In genomic region chr1:225441314-225442119, GRCh38 we compare ENCODE assay signal across 8 cellular contexts. TPM values are rescaled to one million over a fixed set of nuclear protein-coding genes. Genes with fewer than 3 reads are reported as not detected.
DNase-seq lines count a peak whose midpoint lies in the region; ATAC-seq and TF ChIP-seq lines count a peak whose summit lies in the region.

No MANE protein-coding gene starts in this region.

- H3K27me3 ChIP-seq in BE2C, result no peaks in the 10 kb centered on the region
- no peaks in the 10 kb centered on the region for H3K27me3 ChIP-seq in KMS-11 (ENCODE audit: insufficient read depth, low read depth)
- peaks cover 0 to 2% (median 0%) of the 10 kb centered on the region in 4 donors for H3K27me3 ChIP-seq in esophagus muscularis mucosa
- no peaks in the 10 kb centered on the region for H3K27me3 ChIP-seq in neuronal stem cell (ENCODE audit: control insufficient read depth in 3 of 3, insufficient read depth in 3 of 3, low read depth in 1 of 3, low read length in 3 of 3)

- no peak overlapping the region for H2BK5ac ChIP-seq in neuronal stem cell (ENCODE audit: low read length)

- H3K79me2 ChIP-seq in KMS-11 (ENCODE audit: insufficient read depth, low read depth), result no peaks in the 10 kb centered on the region

- H3K4me3 ChIP-seq in BE2C (ENCODE audit: low read depth, low read length) (no peak overlapping the region), KMS-11 (IDR thresholded peaks at IDR 0.05; ENCODE audit: insufficient read depth, low read depth, low read length) (no peak overlapping the region), esophagus muscularis mucosa (no peak overlapping the region), neuronal stem cell (ENCODE audit: low read length in 2 of 2) (no peak overlapping the region)

- no peak overlapping the region for H2BK120ac ChIP-seq in neuronal stem cell (ENCODE audit: low read depth, low read length)

- no peaks in the 10 kb centered on the region for H3K79me1 ChIP-seq in neuronal stem cell (ENCODE audit: low read depth, low read length)

- no peak overlapping the region for H3K14ac ChIP-seq in neuronal stem cell (ENCODE audit: low read length)

- no peak overlapping the region for H2BK15ac ChIP-seq in neuronal stem cell (ENCODE audit: low read length)

- H3K18ac ChIP-seq in neuronal stem cell (ENCODE audit: low read length), result no peak overlapping the region

- 78% methylated on average over 9 of the region's 9 CpGs for WGBS in esophagus muscularis mucosa
- WGBS in neuronal stem cell (ENCODE audit: extremely low coverage in 2 of 2, insufficient read length in 2 of 2, insufficient replicate concordance in 1 of 2), 2 donors, result no CpG with 5 or more reads among the region's 9 CpGs

- peak overlapping the region; percentile 26; the same call in 1 of the 2 replicates for H3K27ac ChIP-seq in KMS-11
- H3K27ac ChIP-seq in esophagus muscularis mucosa (replicated peaks in 1 of 4), result peak overlapping the region; percentile 32 to 96 (median 78)
- H3K27ac ChIP-seq in neuronal stem cell (replicated peaks; ENCODE audit: low read length), result no peak overlapping the region

- H3K9me3 ChIP-seq in BE2C (no peaks in the 10 kb centered on the region), esophagus muscularis mucosa (no peaks in the 10 kb centered on the region), neuronal stem cell (replicated peaks in 1 of 2; ENCODE audit: control insufficient read depth in 2 of 2, insufficient read depth in 1 of 2, low read depth in 1 of 2, low read length in 2 of 2) (no peaks in the 10 kb centered on the region)

- intact Hi-C loops in esophagus muscularis mucosa (cut with DNase I), result no loop called here

- H3K9ac ChIP-seq in KMS-11 (no peak overlapping the region; the same call in 1 of the 2 replicates), neuronal stem cell (ENCODE audit: low read depth, low read length, poor library complexity) (no peak overlapping the region)

- no peak overlapping the region for H4K8ac ChIP-seq in neuronal stem cell (ENCODE audit: low read depth, low read length)

- H3K4me1 ChIP-seq in BE2C (no peaks in the 10 kb centered on the region), KMS-11 (ENCODE audit: low read depth, poor library complexity, severe bottlenecking) (peaks cover 21% of the 10 kb centered on the region), esophagus muscularis mucosa (peaks cover 32 to 77% (median 64%) of the 10 kb centered on the region in 4 donors), neuronal stem cell (ENCODE audit: control insufficient read depth in 2 of 2, insufficient read depth in 1 of 2, low read depth in 1 of 2, low read length in 2 of 2) (peaks cover 0 to 3% of the 10 kb centered on the region in 2 donors)

- ATAC-seq in GM19043 (IDR thresholded peaks at IDR 0.05; ENCODE audit: low read depth, unreplicated experiment) (peak; percentile 36), HG03457 (IDR thresholded peaks at IDR 0.05; ENCODE audit: unreplicated experiment) (no peak)

- no peak for TF ChIP-seq POLR2A in esophagus muscularis mucosa (IDR thresholded peaks at IDR 0.05; ENCODE audit: low read depth)

- H2AFZ ChIP-seq in KMS-11 (ENCODE audit: low read depth), result peak overlapping the region; percentile 27
- H2AFZ ChIP-seq in neuronal stem cell (ENCODE audit: low read length), result no peak overlapping the region

- DNase-seq in BE2C (no peak), esophagus muscularis mucosa (ENCODE audit: extremely low spot score) (no peak), neuronal stem cell (ENCODE audit: low spot score) (no peak), SIG-M5 (lab: John Stamatoyannopoulos, UW) (no peak)
- DNase-seq in activated T-cell treated with anti-CD3 and anti-CD28 coated beads, Interleukin-2, amount 50 U/mL, for 48 hours, result no peak

- peak overlapping the region; percentile 36 for H3K4me2 ChIP-seq in KMS-11
- H3K4me2 ChIP-seq in neuronal stem cell (ENCODE audit: insufficient read depth, low read length, poor library complexity, severe bottlenecking), result no peak overlapping the region

- TF ChIP-seq CTCF in BE2C (IDR thresholded peaks at IDR 0.05; ENCODE audit: low read depth, low read length), result peak; percentile 32
- peak; percentile 46; the same call in 1 of the 2 replicates for TF ChIP-seq CTCF in KMS-11 (conservative IDR thresholded peaks at IDR 0.05; ENCODE audit: low read depth, low read length)
- TF ChIP-seq CTCF in esophagus muscularis mucosa (IDR thresholded peaks at IDR 0.05), result no peak

- no peaks in the 10 kb centered on the region for H4K20me1 ChIP-seq in KMS-11 (ENCODE audit: insufficient read depth)

- no peak overlapping the region for H4K91ac ChIP-seq in neuronal stem cell (ENCODE audit: low read depth, low read length, poor library complexity)

- no peak overlapping the region for H3K23ac ChIP-seq in neuronal stem cell (ENCODE audit: low read depth, low read length, poor library complexity)

- no peak overlapping the region for H2AK5ac ChIP-seq in neuronal stem cell (ENCODE audit: low read depth, low read length)

- no peaks in the 10 kb centered on the region for H3K36me3 ChIP-seq in BE2C
- no peaks in the 10 kb centered on the region for H3K36me3 ChIP-seq in KMS-11 (ENCODE audit: insufficient read depth)
- H3K36me3 ChIP-seq in esophagus muscularis mucosa, result no peaks in the 10 kb centered on the region
- H3K36me3 ChIP-seq in neuronal stem cell (replicated peaks in 1 of 2; ENCODE audit: control insufficient read depth in 2 of 2, insufficient read depth in 2 of 2, low read length in 2 of 2), result no peaks in the 10 kb centered on the region

- no peak for TF ChIP-seq EP300 in esophagus muscularis mucosa (IDR thresholded peaks at IDR 0.05)

- H3K4ac ChIP-seq in neuronal stem cell (ENCODE audit: low read length), result no peak overlapping the region

- no peak overlapping the region for H2BK12ac ChIP-seq in neuronal stem cell (ENCODE audit: low read length)

RNA-seq across cellular contexts. Expression of gene LBR, which starts 13.7 kb away (rescaled TPM):
- 34.2 TPM for polyA plus RNA-seq in BE2C (2012; ENCODE audit: insufficient read depth, insufficient read length, low read depth)
- 100 to 1,000 TPM in 1 of 4 donors, 10 to 100 TPM in 3; 82.3 to 157 (median 85.1) TPM for total RNA-seq in esophagus muscularis mucosa
- polyA plus RNA-seq in neuronal stem cell (2013, experiment 1 of 2), result 82.5 TPM
- 83.8 TPM for polyA plus RNA-seq in neuronal stem cell (2013, experiment 2 of 2)

Comparison
In these comparisons a context has a peak if more than half of its experiments do, and no peak if none do; other contexts are left out.
1. CTCF ChIP-seq: peak in BE2C (single experiment) and KMS-11 (single experiment); none in esophagus muscularis mucosa (0 of 3).